Comparison of ENCODE assay signal across 24 cellular contexts in the genomic region with DNA sequence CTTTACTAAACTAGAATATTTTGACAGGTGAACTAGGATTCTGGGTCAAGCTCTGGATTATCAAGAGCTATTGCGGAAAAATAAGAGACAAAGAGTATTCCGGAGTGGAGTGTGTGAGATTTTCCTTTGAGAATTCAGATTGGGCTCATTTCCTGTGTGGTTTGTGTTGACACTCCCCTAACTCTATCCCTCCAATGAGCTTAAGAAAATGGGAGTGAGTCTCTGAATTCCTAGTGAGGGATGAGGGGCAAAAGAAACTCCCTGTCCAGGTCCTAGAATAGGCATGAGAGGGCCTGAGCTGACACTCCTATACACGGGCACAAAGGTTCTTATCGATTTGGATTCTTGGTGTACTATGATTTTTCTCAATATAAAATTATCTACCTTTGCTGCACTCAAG. TPM values are rescaled to one million over a fixed set of nuclear protein-coding genes. Genes with fewer than 3 reads are reported as not detected.
"Had no signal": no experiment of that assay in that cellular context is flagged by ENCODE, and none has a peak within 500 bp of the region (broad histone marks: within the 10 kb centered on the region; RNA-seq: fewer than 3 reads in every experiment).

No MANE protein-coding gene starts in this region.

- H3K79me2 ChIP-seq: hepatocyte, parathyroid adenoma had no signal

- H3K9me3 ChIP-seq: colonic mucosa, neutrophil, right lobe of liver, testis had no signal

- DNase-seq: activated CD4-positive, alpha-beta T cell treated with anti-CD3 and anti-CD28 coated beads, Interleukin-2, amount 50 U/mL, for 4 hours; activated effector memory CD4-positive, alpha-beta T cell treated with anti-CD3 and anti-CD28 coated beads, Interleukin-2, amount 50 U/mL, for 16 hours; activated naive CD4-positive, alpha-beta T cell treated with anti-CD3 and anti-CD28 coated beads, Interleukin-2, amount 50 U/mL, for 16 hours; activated T-cell treated with anti-CD3 and anti-CD28 coated beads, Interleukin-2, amount 50 U/mL, for 72 hours; aorta; colonic mucosa; endodermal cell; foreskin keratinocyte; right lobe of liver; stimulated activated CD4-positive, alpha-beta T cell treated with anti-CD3 and anti-CD28 coated beads, Interleukin-4, amount 100 ng/mL, for 4 hours; testis had no signal

- H3K27ac ChIP-seq: colonic mucosa, epithelial cell of prostate, foreskin keratinocyte, hepatocyte, neutrophil, parathyroid adenoma, right lobe of liver, testis had no signal

- H3K9ac ChIP-seq: parathyroid adenoma had no signal

- H3K4me3 ChIP-seq: colonic mucosa, hepatocyte, lung, right lobe of liver, testis had no signal

- H3K9me3 Mint-ChIP-seq: activated T-cell treated with anti-CD3 and anti-CD28 coated beads, Interleukin-2, amount 50 U/mL, for 72 hours; central memory CD8-positive, alpha-beta T cell; endodermal cell; mesothelial cell of epicardium; natural killer cell treated with Interleukin-12 subunit alpha and Interleukin-12 subunit beta and Interleukin-15 and Interleukin-18, amount 100 ng/mL, for 72 hours; stimulated activated memory B cell treated with anti-CD40 and anti-IgM and Interleukin-4, amounts not matched to agents 10 μg/mL and 1 μg/mL and 100 μg/mL, for 72 hours had no signal

- H3K36me3 ChIP-seq: colonic mucosa, neutrophil, right lobe of liver had no signal

- FAIRE-seq: keratinocyte had no signal

- H3K36me3 Mint-ChIP-seq: mesothelial cell of epicardium; natural killer cell treated with Interleukin-12 subunit alpha and Interleukin-12 subunit beta and Interleukin-15 and Interleukin-18, amount 100 ng/mL, for 72 hours; stimulated activated memory B cell treated with anti-CD40 and anti-IgM and Interleukin-4, amounts not matched to agents 10 μg/mL and 1 μg/mL and 100 μg/mL, for 72 hours had no signal

- H3K4me3 Mint-ChIP-seq: activated T-cell treated with anti-CD3 and anti-CD28 coated beads, Interleukin-2, amount 50 U/mL, for 72 hours; central memory CD8-positive, alpha-beta T cell; endodermal cell; mesothelial cell of epicardium; natural killer cell treated with Interleukin-12 subunit alpha and Interleukin-12 subunit beta and Interleukin-15 and Interleukin-18, amount 100 ng/mL, for 72 hours; stimulated activated memory B cell treated with anti-CD40 and anti-IgM and Interleukin-4, amounts not matched to agents 10 μg/mL and 1 μg/mL and 100 μg/mL, for 72 hours had no signal

- H3K27me3 ChIP-seq: colonic mucosa, hepatocyte, right lobe of liver, testis had no signal

- ATAC-seq: activated T-cell treated with anti-CD3 and anti-CD28 coated beads, Interleukin-2, amount 50 U/mL, for 72 hours; foreskin keratinocyte; left lobe of liver; natural killer cell treated with Interleukin-12 subunit alpha and Interleukin-12 subunit beta and Interleukin-15 and Interleukin-18, amount 100 ng/mL, for 72 hours; right lobe of liver; stimulated activated memory B cell treated with anti-CD40 and anti-IgM and Interleukin-4, amounts not matched to agents 10 μg/mL and 1 μg/mL and 100 μg/mL, for 72 hours had no signal

- H3K27ac Mint-ChIP-seq: activated T-cell treated with anti-CD3 and anti-CD28 coated beads, Interleukin-2, amount 50 U/mL, for 72 hours; endodermal cell; mesothelial cell of epicardium; natural killer cell treated with Interleukin-12 subunit alpha and Interleukin-12 subunit beta and Interleukin-15 and Interleukin-18, amount 100 ng/mL, for 72 hours; stimulated activated memory B cell treated with anti-CD40 and anti-IgM and Interleukin-4, amounts not matched to agents 10 μg/mL and 1 μg/mL and 100 μg/mL, for 72 hours had no signal

- H3K4me2 ChIP-seq: hepatocyte had no signal

- H3K4me1 Mint-ChIP-seq: central memory CD8-positive, alpha-beta T cell; endodermal cell; mesothelial cell of epicardium; stimulated activated memory B cell treated with anti-CD40 and anti-IgM and Interleukin-4, amounts not matched to agents 10 μg/mL and 1 μg/mL and 100 μg/mL, for 72 hours had no signal

- H3K4me1 ChIP-seq: colonic mucosa, foreskin keratinocyte, parathyroid adenoma, right lobe of liver, testis had no signal

- H2AFZ ChIP-seq: hepatocyte, parathyroid adenoma had no signal

RNA-seq across cellular contexts. Expression of a gene that starts 10.2 kb away (rescaled TPM):
- total RNA-seq: activated CD8-positive, alpha-beta memory T cell treated with anti-CD3 and anti-CD28 coated beads for 36 hours; colonic mucosa; endodermal cell; foreskin keratinocyte; hepatocyte; left lobe of liver; natural killer cell treated with Interleukin-12 subunit alpha and Interleukin-12 subunit beta and Interleukin-15 and Interleukin-18, amount 100 ng/mL, for 72 hours; right lobe of liver had no signal
- polyA plus RNA-seq: aorta had no signal

RNA-seq across cellular contexts. Expression of a gene that starts 37.4 kb away (rescaled TPM):
- total RNA-seq: activated CD8-positive, alpha-beta memory T cell treated with anti-CD3 and anti-CD28 coated beads for 36 hours; activated T-cell treated with anti-CD3 and anti-CD28 coated beads, Interleukin-2, amount 50 U/mL, for 72 hours; aorta; colonic mucosa; endodermal cell; foreskin keratinocyte; hepatocyte; left lobe of liver; lung; mesothelial cell of epicardium; natural killer cell treated with Interleukin-12 subunit alpha and Interleukin-12 subunit beta and Interleukin-15 and Interleukin-18, amount 100 ng/mL, for 72 hours; right lobe of liver; urinary bladder had no signal
- polyA plus RNA-seq: aorta, foreskin keratinocyte, hepatocyte, keratinocyte, lung, urinary bladder had no signal
